Comparison of ENCODE assay signal across 8 cellular contexts in the genomic region with DNA sequence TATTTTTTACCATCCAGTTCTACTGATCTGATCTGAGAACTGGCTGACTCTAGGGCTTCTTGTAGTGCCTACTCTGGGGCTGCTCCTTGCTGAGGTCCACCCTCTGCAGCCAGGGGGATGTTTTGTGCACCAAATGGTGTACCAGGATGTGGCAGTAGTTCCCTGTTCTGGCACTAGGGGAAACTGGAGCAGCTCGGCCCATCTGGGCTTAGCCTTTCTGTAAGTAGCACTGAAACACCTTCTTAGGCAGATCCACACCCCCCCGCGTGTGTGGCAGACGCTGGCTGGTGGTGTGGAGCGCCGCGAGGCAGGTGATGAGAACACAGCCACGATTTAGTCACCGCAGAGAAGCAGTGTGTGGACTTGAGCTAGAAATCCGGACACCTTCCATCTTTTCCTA. TPM values are rescaled to one million over a fixed set of nuclear protein-coding genes. Genes with fewer than 3 reads are reported as not detected.
A peak's percentile ranks its signal among the peaks of the same experiment; 100 is the strongest.
DNase-seq lines count a peak whose midpoint lies in the region; ATAC-seq and TF ChIP-seq lines count a peak whose summit lies in the region.

No MANE protein-coding gene starts in this region.

- H3K27ac ChIP-seq in AG04450 (ENCODE audit: low read depth, low read length) (no peak overlapping the region), PC-9 (no peak overlapping the region)

- peaks cover 36% of the 10 kb centered on the region for H4K20me1 ChIP-seq in PC-9 (ENCODE audit: insufficient read depth)

- no peaks in the 10 kb centered on the region for H3K4me1 ChIP-seq in PC-9 (replicated peaks; ENCODE audit: insufficient read depth)

- BruUV-seq in PC-9 (replicated peaks; lab: Mats Ljungman, UMichigan): no TSS peak

- H3K4me3 ChIP-seq in AG04450 (ENCODE audit: low read depth, low read length) (no peak overlapping the region), GM12875 (ENCODE audit: low read depth, low read length) (no peak overlapping the region), PC-9 (no peak overlapping the region)

- peaks cover 4% of the 10 kb centered on the region; the same call in 1 of the 2 replicates for H3K36me3 ChIP-seq in PC-9 (ENCODE audit: low read depth)

- no peaks in the 10 kb centered on the region for H3K9me3 Mint-ChIP-seq in effector memory CD8-positive, alpha-beta T cell
- no peaks in the 10 kb centered on the region for H3K9me3 Mint-ChIP-seq in nephron progenitor cell

- POLR2A ChIA-PET in AG04450 (lab: Yijun Ruan, JAX): interaction anchor here (0.6 kb wide), 1 partner anchor 44 kb away, joined by 5 read pairs; no protein-coding TSS in a partner anchor
- POLR2A ChIA-PET in PC-9 (lab: Charles Lee; ENCODE audit: unreplicated experiment): no interaction called here

- ATAC-seq in effector memory CD8-positive, alpha-beta T cell (replicated peaks): peak; percentile 61
- ATAC-seq in GM18498 (IDR thresholded peaks at IDR 0.05; ENCODE audit: unreplicated experiment): no peak

- H3K4me3 Mint-ChIP-seq in effector memory CD8-positive, alpha-beta T cell: no peak overlapping the region
- H3K4me3 Mint-ChIP-seq in nephron progenitor cell: no peak overlapping the region

- no peaks in the 10 kb centered on the region for H3K27me3 Mint-ChIP-seq in effector memory CD8-positive, alpha-beta T cell
- H3K27me3 Mint-ChIP-seq in nephron progenitor cell (ENCODE audit: low read depth, poor library complexity): no peaks in the 10 kb centered on the region

- peaks cover 3% of the 10 kb centered on the region; the same call in 1 of the 2 replicates for H3K9me3 ChIP-seq in AG04450 (ENCODE audit: control insufficient read depth, insufficient read depth, low read length)
- no peaks in the 10 kb centered on the region for H3K9me3 ChIP-seq in PC-9 (ENCODE audit: insufficient read depth, low read depth)

- H3K27me3 ChIP-seq in AG04450 (ENCODE audit: control insufficient read depth, insufficient read depth, low read length) (no peaks in the 10 kb centered on the region), PC-9 (ENCODE audit: insufficient read depth, low read depth) (no peaks in the 10 kb centered on the region)

- no peaks in the 10 kb centered on the region for H3K36me3 Mint-ChIP-seq in effector memory CD8-positive, alpha-beta T cell (ENCODE audit: insufficient read depth)
- H3K36me3 Mint-ChIP-seq in nephron progenitor cell (ENCODE audit: low read depth): peaks cover 23% of the 10 kb centered on the region

- DNase-seq in AG04450 (ENCODE audit: low read depth, low spot score): no peak
- peak in 1 of 2 experiments; percentile 3 for DNase-seq in PC-9
- peak in 1 of 3 experiments; percentile 8 for DNase-seq in effector memory CD8-positive, alpha-beta T cell
- peak; percentile 41 for DNase-seq in nephron progenitor cell
- no peak for DNase-seq in DMS153 treated with DMSO at 0.1 percent for 48 hours (lab: John Stamatoyannopoulos, UW; ENCODE audit: unreplicated experiment)
- DNase-seq in inferior parietal cortex (ENCODE audit: extremely low spot score): no peak

- intact Hi-C loops in PC-9 (cut with micrococcal nuclease; ENCODE audit: unreplicated experiment): no loop called here

- 0 out of 2 replicates have a peak, but pooled peaks cover 7% of the 10 kb centered on the region for H3F3A ChIP-seq in PC-9 (ENCODE audit: insufficient read depth, low read depth)

- H3K27ac Mint-ChIP-seq in effector memory CD8-positive, alpha-beta T cell: peak overlapping the region in 1 of 2 donors; percentile 10
- no peak overlapping the region for H3K27ac Mint-ChIP-seq in nephron progenitor cell

- TF ChIP-seq CTCF in AG04450 (IDR thresholded peaks at IDR 0.05; ENCODE audit: low read depth, low read length) (peak; percentile 66), GM12875 (IDR thresholded peaks at IDR 0.05; ENCODE audit: borderline replicate concordance, insufficient read depth, low read depth, low read length) (peak; percentile 62), PC-9 (conservative IDR thresholded peaks at IDR 0.05) (peak; percentile 53), nephron progenitor cell (IDR thresholded peaks at IDR 0.05) (peak; percentile 52)

- no peak overlapping the region for H2AFZ ChIP-seq in PC-9

- H3K9me2 ChIP-seq in PC-9 (ENCODE audit: insufficient read depth): no peaks in the 10 kb centered on the region

- H3K4me1 Mint-ChIP-seq in effector memory CD8-positive, alpha-beta T cell (ENCODE audit: low read depth in 2 of 2): peaks cover 0 to 19% of the 10 kb centered on the region in 2 donors
- H3K4me1 Mint-ChIP-seq in nephron progenitor cell: peaks cover 18% of the 10 kb centered on the region

- H3K4me2 ChIP-seq in PC-9: no peak overlapping the region

- H3K79me2 ChIP-seq in PC-9 (ENCODE audit: low read depth): peaks cover 64% of the 10 kb centered on the region

- CTCF ChIA-PET in AG04450 (lab: Charles Lee) (interaction anchor here (1.0 kb wide), 1 partner anchor 16 kb away, joined by 4 read pairs; no protein-coding TSS in a partner anchor), PC-9 (lab: Charles Lee) (no interaction called here)

RNA-seq across cellular contexts. Expression of a gene that starts 17.0 kb away (rescaled TPM):
- polyA plus RNA-seq in AG04450 (2011; rRNA removed): 76.7 and 96.7 TPM in 2 replicates
- polyA minus RNA-seq in AG04450 (2011; rRNA and poly(A)+ RNA removed): 55.3 and 76.7 TPM in 2 replicates
- 17.1 and 23.3 TPM in 2 replicates for total RNA-seq in PC-9 (2021)
